14 cellular contexts compared by ENCODE assay signal in genomic region chr17:72489273-72489641, GRCh38.
DNase-seq lines count a peak whose midpoint lies in the region; ATAC-seq and TF ChIP-seq lines count a peak whose summit lies in the region.
"Had no signal": no experiment of that assay in that cellular context is flagged by ENCODE, and none has a peak within 500 bp of the region (broad histone marks: within the 10 kb centered on the region; RNA-seq: fewer than 3 reads in every experiment).

No MANE protein-coding gene starts in this region.

- no peaks in the 10 kb centered on the region for H3K9me3 ChIP-seq in SJCRH30 (replicated peaks)
- H3K9me3 ChIP-seq in endocrine pancreas (ENCODE audit: control insufficient read depth, low read length) = no peaks in the 10 kb centered on the region
- H3K9me3 ChIP-seq in mucosa of descending colon = no peaks in the 10 kb centered on the region
- H3K9me3 ChIP-seq in transverse colon = no peaks in the 10 kb centered on the region

- H3K27ac ChIP-seq in SJCRH30 (no peak overlapping the region), transverse colon (peak overlapping the region; percentile 65 to 71 (median 68))
- H3K27ac ChIP-seq: BLaER1, SK-N-MC had no signal

- peak overlapping the region; percentile 22 for H3K9ac ChIP-seq in endocrine pancreas (ENCODE audit: control insufficient read depth, insufficient read depth, low read length)
- H3K9ac ChIP-seq: BLaER1 had no signal

- ATAC-seq in mucosa of descending colon (peak; percentile 85), GM21367 (IDR thresholded peaks at IDR 0.05; ENCODE audit: unreplicated experiment) (no peak), left lobe of liver (no peak)

- intact Hi-C loops in mucosa of descending colon (cut with DNase I, micrococcal nuclease) (no loop called here), transverse colon (cut with DNase I; ENCODE audit: low total_unique reads) (no loop called here)

- peak; percentile 31 to 61 for DNase-seq in SJCRH30
- peak in 1 of 3 donors; percentile 54 for DNase-seq in mucosa of descending colon
- peak; percentile 60 for DNase-seq in transverse colon
- no peak for DNase-seq in middle frontal gyrus (ENCODE audit: extremely low spot score, low spot score)
- DNase-seq in activated CD4-positive, CD25-positive, alpha-beta regulatory T cell (lab: John Stamatoyannopoulos, UW) = no peak
- no peak for DNase-seq in left lobe of liver (ENCODE audit: low spot score)
- DNase-seq: CD8-positive, alpha-beta memory T cell; DMS 273 treated with DMSO at 0.1 percent for 48 hours; HCEC 1CT; NCI-H524 had no signal

- TF ChIP-seq POLR2A in transverse colon (IDR thresholded peaks at IDR 0.05) = peak; percentile 45

- TF ChIP-seq CTCF in mucosa of descending colon (IDR thresholded peaks at IDR 0.05) = no peak
- no peak for TF ChIP-seq CTCF in transverse colon (IDR thresholded peaks at IDR 0.05)

- H3K4me1 ChIP-seq in SJCRH30 (peaks cover 17% of the 10 kb centered on the region; the same call in 1 of the 2 replicates), endocrine pancreas (ENCODE audit: control insufficient read depth, insufficient read depth, low read length) (peaks cover 6% of the 10 kb centered on the region), mucosa of descending colon (ENCODE audit: low read depth) (peaks cover 13% of the 10 kb centered on the region), transverse colon (peaks cover 0 to 31% (median 14%) of the 10 kb centered on the region in 4 donors)
- H3K4me1 ChIP-seq: BLaER1 had no signal

- H3K27me3 ChIP-seq in SJCRH30 = no peaks in the 10 kb centered on the region
- no peaks in the 10 kb centered on the region for H3K27me3 ChIP-seq in endocrine pancreas (ENCODE audit: control insufficient read depth, insufficient read depth, low read length)
- no peaks in the 10 kb centered on the region for H3K27me3 ChIP-seq in transverse colon
- H3K27me3 ChIP-seq: BLaER1 had no signal

- 20 to 27% methylated on average over 1 to 5 of the region's 5 CpGs for WGBS in transverse colon (ENCODE audit: low coverage in 1 of 2), 2 donors

- in situ Hi-C loops in transverse colon (cut with MboI; ENCODE audit: low pct_ligation_motif_present in 1 of 4, low pct_unique_long_range_greater_than_20kb in 1 of 4, low sequenced_read_pairs in 3 of 4) = no loop called here

- H3K36me3 ChIP-seq in SJCRH30 (no peaks in the 10 kb centered on the region), endocrine pancreas (ENCODE audit: control insufficient read depth, insufficient read depth, low read length) (no peaks in the 10 kb centered on the region), mucosa of descending colon (ENCODE audit: low read depth) (no peaks in the 10 kb centered on the region), transverse colon (no peaks in the 10 kb centered on the region)
- H3K36me3 ChIP-seq: BLaER1 had no signal

- TF ChIP-seq EP300 in transverse colon (IDR thresholded peaks at IDR 0.05; ENCODE audit: low read depth) = no peak

- H3K4me3 ChIP-seq in SJCRH30 (no peak overlapping the region), endocrine pancreas (ENCODE audit: control insufficient read depth, insufficient read depth, low read length) (no peak overlapping the region), mucosa of descending colon (no peak overlapping the region), transverse colon (peak overlapping the region in 1 of 4 donors; percentile 0)
- H3K4me3 ChIP-seq: BLaER1, SK-N-MC had no signal

Comparison
In these comparisons a context has a peak if more than half of its experiments do, and no peak if none do; other contexts are left out.
1. DNase-seq: peak in SJCRH30 (2 of 2) and transverse colon (single experiment); none in middle frontal gyrus (single experiment), activated CD4-positive, CD25-positive, alpha-beta regulatory T cell (0 of 4) and left lobe of liver (single experiment).